11 cellular contexts compared by ENCODE assay signal in genomic region chr5:126525630-126526245, GRCh38.
DNase-seq lines count a peak whose midpoint lies in the region; ATAC-seq and TF ChIP-seq lines count a peak whose summit lies in the region.
"Had no signal": no experiment of that assay in that cellular context is flagged by ENCODE, and none has a peak within 500 bp of the region (broad histone marks: within the 10 kb centered on the region; RNA-seq: fewer than 3 reads in every experiment).

No MANE protein-coding gene starts in this region.

- peak; percentile 75 for ATAC-seq in foreskin keratinocyte
- no peak for ATAC-seq in GM18873 (IDR thresholded peaks at IDR 0.05; ENCODE audit: low FRiP score, unreplicated experiment)
- ATAC-seq in GM21576 (IDR thresholded peaks at IDR 0.05; ENCODE audit: unreplicated experiment): no peak

- DNase-seq in Calu3: peak; percentile 16
- peak; percentile 24 for DNase-seq in UCSD-AML1 (lab: John Stamatoyannopoulos, UW; ENCODE audit: unreplicated experiment)
- peak in 1 of 2 donors; percentile 37 for DNase-seq in foreskin keratinocyte
- DNase-seq in nephron progenitor cell: peak; percentile 20
- DNase-seq in NCI-H1694 treated with DMSO at 0.1 percent for 48 hours (lab: John Stamatoyannopoulos, UW): no peak
- no peak for DNase-seq in activated CD4-positive, alpha-beta T cell treated with anti-CD3 and anti-CD28 coated beads, Interleukin-2, amount 10 ng/mL, durations not matched to agents 24 days and 14 days
- DNase-seq: activated T-cell treated with anti-CD3 and anti-CD28 coated beads, Interleukin-2, amount 50 U/mL, for 1 hour had no signal

- no peaks in the 10 kb centered on the region for H3K27me3 ChIP-seq in foreskin keratinocyte

- peak overlapping the region; percentile 32 for H3K27ac ChIP-seq in foreskin keratinocyte
- H3K27ac ChIP-seq: HL-60 had no signal

- H3K9me3 Mint-ChIP-seq in Calu3 (ENCODE audit: low read depth, unreplicated experiment) (no peaks in the 10 kb centered on the region), nephron progenitor cell (peaks cover 23% of the 10 kb centered on the region)
- no peaks in the 10 kb centered on the region for H3K9me3 Mint-ChIP-seq in activated CD4-positive, alpha-beta T cell treated with anti-CD3 and anti-CD28 coated beads, Interleukin-2, amount 10 ng/mL, durations not matched to agents 24 days and 14 days
- H3K9me3 Mint-ChIP-seq: T-helper 1 cell treated with Interleukin-12 subunit alpha and Interleukin-12 subunit beta and Interleukin-4 antibody, amounts not matched to agents 30 μg/mL and 1 μg/mL, for 36 hours had no signal

- H3K4me1 ChIP-seq in foreskin keratinocyte: peaks cover 7% of the 10 kb centered on the region

- no peak for TF ChIP-seq CTCF in Calu3 (IDR thresholded peaks at IDR 0.05; ENCODE audit: unreplicated experiment)
- no peak for TF ChIP-seq CTCF in foreskin keratinocyte (conservative IDR thresholded peaks at IDR 0.05)
- no peak for TF ChIP-seq CTCF in nephron progenitor cell (IDR thresholded peaks at IDR 0.05)

- H3K4me3 Mint-ChIP-seq in Calu3 (ENCODE audit: low read depth, unreplicated experiment) (no peak overlapping the region), nephron progenitor cell (no peak overlapping the region)
- no peak overlapping the region for H3K4me3 Mint-ChIP-seq in activated CD4-positive, alpha-beta T cell treated with anti-CD3 and anti-CD28 coated beads, Interleukin-2, amount 10 ng/mL, durations not matched to agents 24 days and 14 days
- H3K4me3 Mint-ChIP-seq: T-helper 1 cell treated with Interleukin-12 subunit alpha and Interleukin-12 subunit beta and Interleukin-4 antibody, amounts not matched to agents 30 μg/mL and 1 μg/mL, for 36 hours had no signal

- H3K27ac Mint-ChIP-seq in Calu3 (ENCODE audit: unreplicated experiment): peak overlapping the region; percentile 38
- no peak overlapping the region for H3K27ac Mint-ChIP-seq in nephron progenitor cell
- H3K27ac Mint-ChIP-seq in activated CD4-positive, alpha-beta T cell treated with anti-CD3 and anti-CD28 coated beads, Interleukin-2, amount 10 ng/mL, durations not matched to agents 24 days and 14 days: no peak overlapping the region
- H3K27ac Mint-ChIP-seq: T-helper 1 cell treated with Interleukin-12 subunit alpha and Interleukin-12 subunit beta and Interleukin-4 antibody, amounts not matched to agents 30 μg/mL and 1 μg/mL, for 36 hours had no signal

- CTCF ChIA-PET in Calu3 (lab: Charles Lee): no interaction called here

- no TSS peak for BruUV-seq in Calu3 (replicated peaks; lab: Mats Ljungman, UMichigan)

- no peaks in the 10 kb centered on the region for H3K27me3 Mint-ChIP-seq in Calu3 (ENCODE audit: unreplicated experiment)
- H3K27me3 Mint-ChIP-seq in nephron progenitor cell (ENCODE audit: low read depth, poor library complexity): peaks cover 4% of the 10 kb centered on the region
- H3K27me3 Mint-ChIP-seq in activated CD4-positive, alpha-beta T cell treated with anti-CD3 and anti-CD28 coated beads, Interleukin-2, amount 10 ng/mL, durations not matched to agents 24 days and 14 days: peaks cover 1% of the 10 kb centered on the region

- H3K36me3 Mint-ChIP-seq in Calu3 (ENCODE audit: insufficient read depth, unreplicated experiment) (no peaks in the 10 kb centered on the region), nephron progenitor cell (ENCODE audit: low read depth) (no peaks in the 10 kb centered on the region)
- H3K36me3 Mint-ChIP-seq in activated CD4-positive, alpha-beta T cell treated with anti-CD3 and anti-CD28 coated beads, Interleukin-2, amount 10 ng/mL, durations not matched to agents 24 days and 14 days (ENCODE audit: low read depth): no peaks in the 10 kb centered on the region

- H3K4me1 Mint-ChIP-seq in Calu3 (ENCODE audit: low read depth, unreplicated experiment): no peaks in the 10 kb centered on the region
- H3K4me1 Mint-ChIP-seq in nephron progenitor cell: peaks cover 27% of the 10 kb centered on the region
- H3K4me1 Mint-ChIP-seq in activated CD4-positive, alpha-beta T cell treated with anti-CD3 and anti-CD28 coated beads, Interleukin-2, amount 10 ng/mL, durations not matched to agents 24 days and 14 days: no peaks in the 10 kb centered on the region

- intact Hi-C loops in Calu3 (cut with micrococcal nuclease; ENCODE audit: unreplicated experiment): no loop called here
- intact Hi-C loops in activated CD4-positive, alpha-beta T cell treated with anti-CD3 and anti-CD28 coated beads, Interleukin-2, amount 10 ng/mL, durations not matched to agents 24 days and 14 days (cut with micrococcal nuclease): no loop called here

Comparison
In these comparisons a context has a peak if more than half of its experiments do, and no peak if none do; other contexts are left out.
1. DNase-seq: peak in Calu3 (single experiment), UCSD-AML1 (single experiment) and nephron progenitor cell (single experiment); none in NCI-H1694 treated with DMSO at 0.1 percent for 48 hours (single experiment) and activated CD4-positive, alpha-beta T cell treated with anti-CD3 and anti-CD28 coated beads, Interleukin-2, amount 10 ng/mL, durations not matched to agents 24 days and 14 days (single experiment).